Comparison of ENCODE assay signal across 18 cellular contexts in genomic region chr3:35505181-35505580, GRCh38.
DNase-seq lines count a peak whose midpoint lies in the region; FAIRE-seq and TF ChIP-seq lines count a peak whose summit lies in the region.
"Had no signal": no experiment of that assay in that cellular context is flagged by ENCODE, and none has a peak within 500 bp of the region (broad histone marks: within the 10 kb centered on the region; RNA-seq: fewer than 3 reads in every experiment).

No MANE protein-coding gene starts in this region.

- H3K23ac ChIP-seq in H1 (ENCODE audit: insufficient read length) (no peak overlapping the region), trophoblast cell (ENCODE audit: low read length) (no peak overlapping the region)

- no peak for TF ChIP-seq POLR2A in H1 (IDR thresholded peaks at IDR 0.05; ENCODE audit: control extremely low read depth in 1 of 2, low read depth in 2 of 2, low read length in 2 of 2)

- H2BK12ac ChIP-seq in H1 (ENCODE audit: low read depth, low read length) (no peak overlapping the region), trophoblast cell (ENCODE audit: low read length) (no peak overlapping the region)

- H3K23me2 ChIP-seq in H1 (ENCODE audit: low read depth, low read length) = no peaks in the 10 kb centered on the region

- H3K14ac ChIP-seq in H1 (ENCODE audit: insufficient read length) = no peak overlapping the region
- no peak overlapping the region for H3K14ac ChIP-seq in trophoblast cell (ENCODE audit: low read length)

- H4K20me1 ChIP-seq in H1 (replicated peaks in 1 of 2; ENCODE audit: control insufficient read depth in 1 of 2, insufficient read depth in 2 of 2, low read length in 2 of 2) = no peaks in the 10 kb centered on the region

- peak in 1 of 3 experiments; percentile 14; a peak in 1 of 4 replicates for TF ChIP-seq CTCF in H1 (IDR thresholded peaks at IDR 0.05; ENCODE audit: control extremely low read depth in 1 of 3, insufficient read depth in 1 of 3, low read depth in 1 of 3, low read length in 3 of 3)

- peak overlapping the region; percentile 8 for H4K12ac ChIP-seq in trophoblast cell (ENCODE audit: low read depth, low read length)

- no peak overlapping the region for H2BK5ac ChIP-seq in H1 (ENCODE audit: low read depth, low read length)
- H2BK5ac ChIP-seq in trophoblast cell (ENCODE audit: low read depth, low read length, poor library complexity) = no peak overlapping the region

- H4K8ac ChIP-seq in H1 (ENCODE audit: extremely low read depth, insufficient read depth, low read length) (no peak overlapping the region; the same call in 1 of the 2 replicates), trophoblast cell (ENCODE audit: low read depth, low read length) (no peak overlapping the region)

- no peaks in the 10 kb centered on the region for H3K79me1 ChIP-seq in H1 (ENCODE audit: low read depth, low read length)
- H3K79me1 ChIP-seq in trophoblast cell (ENCODE audit: low read length) = peaks cover 6% of the 10 kb centered on the region

- no peak overlapping the region for H4K5ac ChIP-seq in H1 (ENCODE audit: insufficient read length, low read depth, low read length)

- no peak overlapping the region for H3K18ac ChIP-seq in H1 (ENCODE audit: extremely low read depth, low read length)
- no peak overlapping the region for H3K18ac ChIP-seq in trophoblast cell (ENCODE audit: low read length)

- no peaks in the 10 kb centered on the region for H3K9me3 ChIP-seq in H1 (ENCODE audit: insufficient read depth in 2 of 2, low read depth in 1 of 2, low read length in 1 of 2)
- H3K9me3 ChIP-seq in trophoblast cell (ENCODE audit: insufficient read depth, low read depth, low read length) = no peaks in the 10 kb centered on the region

- H2AFZ ChIP-seq in H1 (ENCODE audit: low read length) (no peak overlapping the region), trophoblast cell (ENCODE audit: insufficient read depth, low read length, poor library complexity) (no peak overlapping the region)

- FAIRE-seq in H1 (lab: Jason Lieb, UNC) = no peak
- FAIRE-seq: astrocyte, H54, keratinocyte had no signal

- H3K4me1 ChIP-seq in H1 (replicated peaks in 1 of 4; ENCODE audit: control insufficient read depth in 3 of 4, insufficient read depth in 4 of 4, low read length in 3 of 4) = peaks cover 0 to 4% (median 1%) of the 10 kb centered on the region in 4 experiments; a peak in 1 of 7 replicates
- H3K4me1 ChIP-seq in trophoblast cell (ENCODE audit: control insufficient read depth in 1 of 2, insufficient read depth in 2 of 2, low read length in 2 of 2) = peaks cover 6 to 7% of the 10 kb centered on the region in 2 experiments
- H3K4me1 ChIP-seq: right atrium auricular region had no signal

- CTCF ChIA-PET in H1 (lab: Charles Lee; ENCODE audit: partially characterized antibody) = interaction anchor here (1.0 kb wide), 1 partner anchor 14 kb away, joined by 3 read pairs; no protein-coding TSS in a partner anchor

- DNase-seq in DMS 273 treated with DMSO at 0.1 percent for 48 hours (lab: John Stamatoyannopoulos, UW) = peak; percentile 65
- peak; percentile 62 for DNase-seq in NCI-H1694 (lab: John Stamatoyannopoulos, UW)
- peak; percentile 60 to 65 for DNase-seq in H1 (ENCODE audit: low read depth in 1 of 2, low spot score in 2 of 2)
- no peak for DNase-seq in trophoblast cell
- DNase-seq in NOMO-1 treated with DMSO at 0.1 percent for 48 hours (lab: John Stamatoyannopoulos, UW; ENCODE audit: unreplicated experiment) = no peak
- DNase-seq in activated gamma-delta T cell treated with Interleukin-2 at 50 U/mL for 16 hours = no peak
- DNase-seq in NCI-H1105 treated with DMSO at 0.1 percent for 48 hours (lab: John Stamatoyannopoulos, UW) = no peak
- DNase-seq in NCI-H2227 treated with DMSO at 0.1 percent for 48 hours (lab: John Stamatoyannopoulos, UW) = no peak
- DNase-seq: activated CD4-positive, alpha-beta memory T cell treated with anti-CD3 and anti-CD28 coated beads, Interleukin-2, amount 10 ng/mL, durations not matched to agents 7 days and 5 days; activated effector memory CD4-positive, alpha-beta T cell treated with Interleukin-2 at 50 U/mL for 16 hours; C1 segment of cervical spinal cord; EL; NCI-H526 treated with DMSO at 0.1 percent for 48 hours; stimulated activated CD4-positive, alpha-beta T cell treated with anti-CD3 and anti-CD28 coated beads, Interleukin-4, amount 100 ng/mL, for 24 hours had no signal

- peak in 1 of 2 experiments; percentile 31; a peak in 1 of 3 replicates for TF ChIP-seq EP300 in H1 (IDR thresholded peaks at IDR 0.05; ENCODE audit: borderline replicate concordance in 1 of 2, low read depth in 2 of 2, low read length in 2 of 2)

- H3K36me3 ChIP-seq in H1 (ENCODE audit: control insufficient read depth in 2 of 4, insufficient read depth in 4 of 4, low read length in 3 of 4) = no peaks in the 10 kb centered on the region
- no peaks in the 10 kb centered on the region for H3K36me3 ChIP-seq in trophoblast cell (ENCODE audit: control insufficient read depth in 1 of 2, insufficient read depth in 2 of 2, low read length in 2 of 2)
- H3K36me3 ChIP-seq: right atrium auricular region had no signal

- H2AK5ac ChIP-seq in H1 (ENCODE audit: low read depth, low read length) (no peak overlapping the region), trophoblast cell (ENCODE audit: low read length) (no peak overlapping the region)

- POLR2A ChIA-PET in H1 (lab: Charles Lee; ENCODE audit: partially characterized antibody) = no interaction called here

- H3K4me3 ChIP-seq in H1 (ENCODE audit: extremely low read depth in 1 of 4, insufficient read depth in 2 of 4, low read depth in 3 of 4, low read length in 4 of 4) = no peak overlapping the region
- H3K4me3 ChIP-seq in trophoblast cell (ENCODE audit: low read depth, low read length) = no peak overlapping the region
- H3K4me3 ChIP-seq: right atrium auricular region had no signal

- no peak overlapping the region for H2BK20ac ChIP-seq in H1 (ENCODE audit: low read length)

- H3K56ac ChIP-seq in H1 (replicated peaks; ENCODE audit: insufficient read length, low read depth, low read length) = no peak overlapping the region

- peak in 1 of 2 experiments; percentile 12; a peak in 2 of 4 replicates for TF ChIP-seq RAD21 in H1 (IDR thresholded peaks at IDR 0.05 in 1 of 2, conservative IDR thresholded peaks at IDR 0.05 in 1 of 2; ENCODE audit: low read depth in 2 of 2, low read length in 2 of 2)

- H3K27me3 ChIP-seq in H1 (replicated peaks in 1 of 4; ENCODE audit: control insufficient read depth in 3 of 4, extremely low read depth in 1 of 4, insufficient read depth in 3 of 4, low read length in 3 of 4) = no peaks in the 10 kb centered on the region
- no peaks in the 10 kb centered on the region for H3K27me3 ChIP-seq in trophoblast cell (ENCODE audit: insufficient read depth, low read length)
- H3K27me3 ChIP-seq: right atrium auricular region had no signal

- H2BK15ac ChIP-seq in H1 (ENCODE audit: low read length) = no peak overlapping the region

- H3K27ac ChIP-seq in H1 (ENCODE audit: low read depth, low read length) = no peak overlapping the region
- no peak overlapping the region for H3K27ac ChIP-seq in trophoblast cell (ENCODE audit: low read depth, low read length)
- H3K27ac ChIP-seq: right atrium auricular region had no signal

- 30% methylated on average over 7 of the region's 7 CpGs; no CpG with 5 or more reads in 1 of the 2 experiments for WGBS in H1 (ENCODE audit: extremely low coverage in 1 of 2, insufficient coverage in 1 of 2, insufficient read length in 1 of 2, insufficient replicate concordance in 2 of 2, low coverage in 1 of 2, low lambda C conversion rate in 2 of 2, missing lambda C conversion rate in 1 of 2), 2 experiments
- WGBS in trophoblast cell (ENCODE audit: extremely low coverage, insufficient coverage, insufficient read length) = no CpG with 5 or more reads among the region's 7 CpGs

- H3K79me2 ChIP-seq in H1 (ENCODE audit: control insufficient read depth in 1 of 2, insufficient read depth in 2 of 2, low read length in 2 of 2) = no peaks in the 10 kb centered on the region
- no peaks in the 10 kb centered on the region for H3K79me2 ChIP-seq in trophoblast cell (ENCODE audit: control insufficient read depth, insufficient read depth, low read length, poor library complexity)

- H2BK120ac ChIP-seq in H1 (replicated peaks; ENCODE audit: low read depth, low read length) = no peak overlapping the region
- no peak overlapping the region for H2BK120ac ChIP-seq in trophoblast cell (ENCODE audit: insufficient read depth, low read length, poor library complexity)

- H3K4ac ChIP-seq in H1 (replicated peaks; ENCODE audit: insufficient read length, low read depth, low read length) = no peak overlapping the region
- H3K4ac ChIP-seq in trophoblast cell (ENCODE audit: low read depth, low read length) = no peak overlapping the region

- H3K4me2 ChIP-seq in H1 (ENCODE audit: insufficient read depth in 1 of 2, low read depth in 2 of 2, low read length in 2 of 2) (peak overlapping the region; percentile 7 to 22; a peak in 2 of 4 replicates), trophoblast cell (ENCODE audit: low read length) (no peak overlapping the region)

- H3K9ac ChIP-seq in H1 (replicated peaks in 1 of 4; ENCODE audit: extremely low read depth in 1 of 4, low read depth in 3 of 4, low read length in 3 of 4) = no peak overlapping the region
- H3K9ac ChIP-seq in trophoblast cell (ENCODE audit: low read length) = no peak overlapping the region

- H4K91ac ChIP-seq in H1 (replicated peaks; ENCODE audit: insufficient read length, low read length) = no peak overlapping the region
- H4K91ac ChIP-seq in trophoblast cell (ENCODE audit: low read depth, low read length) = peak overlapping the region; percentile 42

TF ChIP-seq in H1, 55 proteins besides CTCF, POLR2A, EP300 and RAD21 (continues in another document):
- TF ChIP-seq ASH2L (IDR thresholded peaks at IDR 0.05; ENCODE audit: low read length) (peak; percentile 64), RBBP5 (IDR thresholded peaks at IDR 0.05; ENCODE audit: borderline replicate concordance, low read depth, low read length) (0 out of 2 replicates have a peak, but pooled peaks have one; percentile 31), TCF12 (IDR thresholded peaks at IDR 0.05; ENCODE audit: low read depth, low read length) (peak; percentile 58; the same call in 1 of the 2 replicates)

Comparison
In these comparisons a context has a peak if more than half of its experiments do, and no peak if none do; other contexts are left out.
1. DNase-seq: peak in DMS 273 treated with DMSO at 0.1 percent for 48 hours (single experiment), NCI-H1694 (single experiment) and H1 (2 of 2); none in trophoblast cell (0 of 2), NOMO-1 treated with DMSO at 0.1 percent for 48 hours (single experiment), activated gamma-delta T cell treated with Interleukin-2 at 50 U/mL for 16 hours (single experiment), NCI-H1105 treated with DMSO at 0.1 percent for 48 hours (single experiment) and NCI-H2227 treated with DMSO at 0.1 percent for 48 hours (single experiment).